In genomic region chr19:47230122-47230920, GRCh38 we compare ENCODE assay signal across 1 cellular context.
TF ChIP-seq lines count a peak whose summit lies in the region.

No MANE protein-coding gene starts in this region.

TF ChIP-seq in H1, 55 proteins besides CTCF, POLR2A, EP300 and RAD21:
- TF ChIP-seq CTBP2 (IDR thresholded peaks at IDR 0.05; ENCODE audit: borderline replicate concordance, insufficient read depth, insufficient read length, low read length): no peak
- peak; percentile 24 for TF ChIP-seq KDM4A (IDR thresholded peaks at IDR 0.05; ENCODE audit: low read depth, low read length, severe bottlenecking)
- TF ChIP-seq RBBP5 (IDR thresholded peaks at IDR 0.05; ENCODE audit: borderline replicate concordance, low read depth, low read length): no peak
- no peak for TF ChIP-seq GABPA (IDR thresholded peaks at IDR 0.05; ENCODE audit: borderline replicate concordance, insufficient read depth, low read length)
- no peak for TF ChIP-seq CBX8 (IDR thresholded peaks at IDR 0.05; ENCODE audit: borderline replicate concordance, low read depth, low read length)
- no peak for TF ChIP-seq CEBPB (IDR thresholded peaks at IDR 0.05; ENCODE audit: low read depth, low read length)
- TF ChIP-seq BACH1 (IDR thresholded peaks at IDR 0.05; ENCODE audit: low read length): no peak
- no peak for TF ChIP-seq E2F6 (IDR thresholded peaks at IDR 0.05)
- TF ChIP-seq CHD2 (IDR thresholded peaks at IDR 0.05; ENCODE audit: low read length): no peak
- TF ChIP-seq ATF3 (IDR thresholded peaks at IDR 0.05; ENCODE audit: insufficient read depth, low read depth, low read length): no peak
- TF ChIP-seq TCF12 (IDR thresholded peaks at IDR 0.05; ENCODE audit: low read depth, low read length): no peak
- TF ChIP-seq FOSL1 (IDR thresholded peaks at IDR 0.05; ENCODE audit: insufficient read depth, low read depth, low read length): no peak
- TF ChIP-seq SUZ12 (IDR thresholded peaks at IDR 0.05; ENCODE audit: low read length): no peak
- TF ChIP-seq HDAC2 (IDR thresholded peaks at IDR 0.05; ENCODE audit: borderline replicate concordance in 1 of 2, low read depth in 2 of 2, low read length in 2 of 2): peak; percentile 4 to 52; a peak in 2 of 4 replicates
- peak; percentile 71; the same call in 1 of the 2 replicates for TF ChIP-seq MAX (IDR thresholded peaks at IDR 0.05)
- TF ChIP-seq JUND (IDR thresholded peaks at IDR 0.05; ENCODE audit: low read length): no peak
- no peak for TF ChIP-seq CHD1 (IDR thresholded peaks at IDR 0.05; ENCODE audit: low read depth, low read length)
- 0 out of 2 replicates have a peak, but pooled peaks have one; percentile 61 for TF ChIP-seq PHF8 (conservative IDR thresholded peaks at IDR 0.05; ENCODE audit: low read depth, low read length)
- peak; percentile 55; the same call in 1 of the 2 replicates for TF ChIP-seq KDM1A (IDR thresholded peaks at IDR 0.05; ENCODE audit: borderline replicate concordance, low read length)
- no peak for TF ChIP-seq CREB1 (IDR thresholded peaks at IDR 0.05)
- TF ChIP-seq POU5F1 (IDR thresholded peaks at IDR 0.05; ENCODE audit: low read depth, low read length): no peak
- peak; percentile 67 for TF ChIP-seq POLR2AphosphoS5 (IDR thresholded peaks at IDR 0.05; ENCODE audit: low read depth, low read length)
- TF ChIP-seq BCL11A (IDR thresholded peaks at IDR 0.05; ENCODE audit: low read depth in 2 of 2, low read length in 2 of 2): no peak
- TF ChIP-seq USF2 (IDR thresholded peaks at IDR 0.05; ENCODE audit: low read length): no peak
- TF ChIP-seq ASH2L (IDR thresholded peaks at IDR 0.05; ENCODE audit: low read length): no peak
- TF ChIP-seq TAF1 (IDR thresholded peaks at IDR 0.05; ENCODE audit: low read depth, low read length): peak; percentile 67
- no peak for TF ChIP-seq RXRA (IDR thresholded peaks at IDR 0.05; ENCODE audit: insufficient read depth, low read depth, low read length)
- TF ChIP-seq RFX5 (IDR thresholded peaks at IDR 0.05; ENCODE audit: borderline replicate concordance, low read depth, low read length): no peak
- no peak for TF ChIP-seq SIX5 (IDR thresholded peaks at IDR 0.05; ENCODE audit: low read depth, low read length)
- no peak for TF ChIP-seq SRF (IDR thresholded peaks at IDR 0.05; ENCODE audit: low read depth, low read length)
- no peak for TF ChIP-seq TEAD4 (IDR thresholded peaks at IDR 0.05; ENCODE audit: low read depth, low read length)
- no peak for TF ChIP-seq EZH2 (IDR thresholded peaks at IDR 0.05; ENCODE audit: low read depth, low read length, severe bottlenecking)
- TF ChIP-seq SAP30 (IDR thresholded peaks at IDR 0.05; ENCODE audit: insufficient read depth, insufficient replicate concordance, low read length): peak; percentile 67
- TF ChIP-seq KDM5A (IDR thresholded peaks at IDR 0.05; ENCODE audit: low read length): no peak
- no peak for TF ChIP-seq SP1 (IDR thresholded peaks at IDR 0.05; ENCODE audit: low read depth, low read length)
- no peak for TF ChIP-seq NANOG (IDR thresholded peaks at IDR 0.05; ENCODE audit: insufficient read depth, low read depth, low read length, poor library complexity, severe bottlenecking)
- TF ChIP-seq ATF2 (IDR thresholded peaks at IDR 0.05; ENCODE audit: low read length): no peak
- TF ChIP-seq CHD7 (IDR thresholded peaks at IDR 0.05; ENCODE audit: insufficient replicate concordance, low read length): no peak
- TF ChIP-seq BRCA1 (IDR thresholded peaks at IDR 0.05; ENCODE audit: low read depth, low read length): no peak
- no peak for TF ChIP-seq CBX5 (IDR thresholded peaks at IDR 0.05; ENCODE audit: low read depth, low read length)
- no peak for TF ChIP-seq JUN (IDR thresholded peaks at IDR 0.05; ENCODE audit: low read depth, low read length)
- TF ChIP-seq SP4 (IDR thresholded peaks at IDR 0.05; ENCODE audit: low read length): no peak
- no peak for TF ChIP-seq SP2 (IDR thresholded peaks at IDR 0.05; ENCODE audit: low read length)
- no peak for TF ChIP-seq SIRT6 (IDR thresholded peaks at IDR 0.05; ENCODE audit: low read length)
- no peak for TF ChIP-seq MAFK (IDR thresholded peaks at IDR 0.05; ENCODE audit: low read depth, low read length)
- no peak for TF ChIP-seq NRF1 (IDR thresholded peaks at IDR 0.05; ENCODE audit: low read depth, low read length)
- TF ChIP-seq EGR1 (IDR thresholded peaks at IDR 0.05; ENCODE audit: borderline replicate concordance, low read depth, low read length): no peak
- no peak for TF ChIP-seq ZNF274 (IDR thresholded peaks at IDR 0.05; ENCODE audit: borderline replicate concordance, extremely low read depth, low read length)
- no peak for TF ChIP-seq TBP (IDR thresholded peaks at IDR 0.05; ENCODE audit: low read depth, low read length)
- peak; percentile 9 for TF ChIP-seq TAF7 (optimal IDR thresholded peaks at IDR 0.05; ENCODE audit: borderline replicate concordance, low read depth, low read length)
- no peak for TF ChIP-seq RNF2 (IDR thresholded peaks at IDR 0.05; ENCODE audit: borderline replicate concordance, low read depth, low read length, missing control alignments, poor library complexity, severe bottlenecking)
- no peak for TF ChIP-seq HDAC6 (IDR thresholded peaks at IDR 0.05; ENCODE audit: low read depth, low read length)
- 0 out of 2 replicates have a peak, but pooled peaks have one; percentile 39 for TF ChIP-seq YY1 (IDR thresholded peaks at IDR 0.05; ENCODE audit: low read depth, low read length)
- peak; percentile 46 to 89; a peak in 1 of 4 replicates for TF ChIP-seq SIN3A (conservative IDR thresholded peaks at IDR 0.05 in 1 of 2, IDR thresholded peaks at IDR 0.05 in 1 of 2; ENCODE audit: low read depth in 1 of 2, low read length in 2 of 2)
- TF ChIP-seq GTF2F1 (IDR thresholded peaks at IDR 0.05; ENCODE audit: borderline replicate concordance, low read depth, low read length): no peak
